Comparison of ENCODE assay signal across 19 cellular contexts in genomic region chr6:44533221-44533820, GRCh38.
DNase-seq lines count a peak whose midpoint lies in the region; ATAC-seq, FAIRE-seq and TF ChIP-seq lines count a peak whose summit lies in the region.
"Had no signal": no experiment of that assay in that cellular context is flagged by ENCODE, and none has a peak within 500 bp of the region (broad histone marks: within the 10 kb centered on the region; RNA-seq: fewer than 3 reads in every experiment).

No MANE protein-coding gene starts in this region.

- H2BK20ac ChIP-seq in H1 (ENCODE audit: low read length), result no peak overlapping the region

- TF ChIP-seq RAD21 in H1 (IDR thresholded peaks at IDR 0.05 in 1 of 2, conservative IDR thresholded peaks at IDR 0.05 in 1 of 2; ENCODE audit: low read depth in 2 of 2, low read length in 2 of 2), result no peak

- H3K14ac ChIP-seq in H1 (ENCODE audit: insufficient read length), result no peak overlapping the region

- no peaks in the 10 kb centered on the region for H3K27me3 ChIP-seq in H1 (replicated peaks in 1 of 4; ENCODE audit: control insufficient read depth in 3 of 4, extremely low read depth in 1 of 4, insufficient read depth in 3 of 4, low read length in 3 of 4)

- peak; percentile 5 for DNase-seq in activated CD8-positive, alpha-beta memory T cell treated with anti-CD3 and anti-CD28 coated beads for 24 hours
- DNase-seq in activated CD8-positive, alpha-beta memory T cell treated with anti-CD3 and anti-CD28 coated beads, Interleukin-2, amount 10 ng/mL, durations not matched to agents 7 days and 5 days, result no peak
- peak in 1 of 2 experiments; percentile 32 for DNase-seq in H1 (ENCODE audit: low read depth in 1 of 2, low spot score in 2 of 2)
- DNase-seq in left kidney (ENCODE audit: low read depth, low spot score), result peak; percentile 54
- no peak for DNase-seq in EL
- no peak for DNase-seq in SKM-1 (lab: John Stamatoyannopoulos, UW; ENCODE audit: unreplicated experiment)
- DNase-seq: AML-193; Caco-2; CD4-positive, alpha-beta T cell; GDM1; GOT3; HCEC 1CT had no signal

- H3K23ac ChIP-seq in H1 (ENCODE audit: insufficient read length), result no peak overlapping the region

- H3K4me2 ChIP-seq in H1 (ENCODE audit: insufficient read depth in 1 of 2, low read depth in 2 of 2, low read length in 2 of 2), result no peak overlapping the region
- H3K4me2 ChIP-seq: A549 had no signal

- no peak overlapping the region; the same call in 1 of the 2 replicates for H2BK12ac ChIP-seq in H1 (ENCODE audit: low read depth, low read length)

- H3K4me3 ChIP-seq in H1 (ENCODE audit: extremely low read depth in 1 of 4, insufficient read depth in 2 of 4, low read depth in 3 of 4, low read length in 4 of 4), result no peak overlapping the region
- H3K4me3 ChIP-seq: A549 had no signal

- H4K5ac ChIP-seq in H1 (ENCODE audit: insufficient read length, low read depth, low read length), result no peak overlapping the region

- H3K27me3 Mint-ChIP-seq in activated CD8-positive, alpha-beta memory T cell treated with anti-CD3 and anti-CD28 coated beads, Interleukin-2, amount 10 ng/mL, durations not matched to agents 7 days and 5 days, result peaks cover 2% of the 10 kb centered on the region

- POLR2A ChIA-PET in H1 (lab: Charles Lee; ENCODE audit: partially characterized antibody), result interaction anchor here (1.4 kb wide), 1 partner anchor 9 kb away, joined by 4 read pairs; no protein-coding TSS in a partner anchor

- H2BK120ac ChIP-seq in H1 (replicated peaks; ENCODE audit: low read depth, low read length), result no peak overlapping the region

- H3K4me1 ChIP-seq in H1 (replicated peaks in 1 of 4; ENCODE audit: control insufficient read depth in 3 of 4, insufficient read depth in 4 of 4, low read length in 3 of 4), result no peaks in the 10 kb centered on the region; a peak in 2 of 7 replicates
- H3K4me1 ChIP-seq: A549, Caco-2 had no signal

- H3K36me3 ChIP-seq in H1 (ENCODE audit: control insufficient read depth in 2 of 4, insufficient read depth in 4 of 4, low read length in 3 of 4), result no peaks in the 10 kb centered on the region; a peak in 1 of 8 replicates

- H3K36me3 Mint-ChIP-seq in activated CD8-positive, alpha-beta memory T cell treated with anti-CD3 and anti-CD28 coated beads, Interleukin-2, amount 10 ng/mL, durations not matched to agents 7 days and 5 days, result no peaks in the 10 kb centered on the region

- H3K56ac ChIP-seq in H1 (replicated peaks; ENCODE audit: insufficient read length, low read depth, low read length), result no peak overlapping the region

- H3K79me1 ChIP-seq in H1 (ENCODE audit: low read depth, low read length), result no peaks in the 10 kb centered on the region

- H3K27ac Mint-ChIP-seq in activated CD8-positive, alpha-beta memory T cell treated with anti-CD3 and anti-CD28 coated beads, Interleukin-2, amount 10 ng/mL, durations not matched to agents 7 days and 5 days, result no peak overlapping the region
- H3K27ac Mint-ChIP-seq: CD4-positive, alpha-beta T cell had no signal

- TF ChIP-seq CTCF in H1 (IDR thresholded peaks at IDR 0.05; ENCODE audit: control extremely low read depth in 1 of 3, insufficient read depth in 1 of 3, low read depth in 1 of 3, low read length in 3 of 3), result no peak

- no peak for ATAC-seq in activated CD8-positive, alpha-beta memory T cell treated with anti-CD3 and anti-CD28 coated beads, Interleukin-2, amount 10 ng/mL, durations not matched to agents 7 days and 5 days
- no peak for ATAC-seq in GM19455 (IDR thresholded peaks at IDR 0.05; ENCODE audit: unreplicated experiment)
- ATAC-seq: A549 had no signal

- CTCF ChIA-PET in activated CD8-positive, alpha-beta memory T cell treated with anti-CD3 and anti-CD28 coated beads, Interleukin-2, amount 10 ng/mL, durations not matched to agents 7 days and 5 days (lab: Charles Lee), result no interaction called here
- CTCF ChIA-PET in H1 (lab: Charles Lee; ENCODE audit: partially characterized antibody), result interaction anchor here (0.8 to 1.3 kb wide), 2 partner anchors 9 to 35 kb away, joined by 3 read pairs; no protein-coding TSS in a partner anchor

- no peak overlapping the region for H4K91ac ChIP-seq in H1 (replicated peaks; ENCODE audit: insufficient read length, low read length)

- no peak overlapping the region for H3K27ac ChIP-seq in H1 (ENCODE audit: low read depth, low read length)
- H3K27ac ChIP-seq: 22Rv1, A549, C4-2B had no signal

- H3K4me3 Mint-ChIP-seq in activated CD8-positive, alpha-beta memory T cell treated with anti-CD3 and anti-CD28 coated beads, Interleukin-2, amount 10 ng/mL, durations not matched to agents 7 days and 5 days, result no peak overlapping the region
- H3K4me3 Mint-ChIP-seq: CD4-positive, alpha-beta T cell had no signal

- H3K9me3 Mint-ChIP-seq in activated CD8-positive, alpha-beta memory T cell treated with anti-CD3 and anti-CD28 coated beads, Interleukin-2, amount 10 ng/mL, durations not matched to agents 7 days and 5 days (ENCODE audit: low read depth), result no peaks in the 10 kb centered on the region
- H3K9me3 Mint-ChIP-seq: CD4-positive, alpha-beta T cell had no signal

- H3K9me3 ChIP-seq in H1 (ENCODE audit: insufficient read depth in 2 of 2, low read depth in 1 of 2, low read length in 1 of 2), result no peaks in the 10 kb centered on the region
- H3K9me3 ChIP-seq: A549, Caco-2 had no signal

- H2AK5ac ChIP-seq in H1 (ENCODE audit: low read depth, low read length), result no peak overlapping the region

- H4K20me1 ChIP-seq in H1 (replicated peaks in 1 of 2; ENCODE audit: control insufficient read depth in 1 of 2, insufficient read depth in 2 of 2, low read length in 2 of 2), result no peaks in the 10 kb centered on the region

- H3K4ac ChIP-seq in H1 (replicated peaks; ENCODE audit: insufficient read length, low read depth, low read length), result no peak overlapping the region

- no peak overlapping the region for H2BK15ac ChIP-seq in H1 (ENCODE audit: low read length)

- no peak overlapping the region for H2AFZ ChIP-seq in H1 (ENCODE audit: low read length)

- no peak overlapping the region for H3K18ac ChIP-seq in H1 (ENCODE audit: extremely low read depth, low read length)

- H4K8ac ChIP-seq in H1 (ENCODE audit: extremely low read depth, insufficient read depth, low read length), result 0 out of 2 replicates have a peak overlapping the region, but pooled peaks have one; percentile 19

- H2BK5ac ChIP-seq in H1 (ENCODE audit: low read depth, low read length), result no peak overlapping the region

- H3K23me2 ChIP-seq in H1 (ENCODE audit: low read depth, low read length), result no peaks in the 10 kb centered on the region

- no peaks in the 10 kb centered on the region for H3K79me2 ChIP-seq in H1 (ENCODE audit: control insufficient read depth in 1 of 2, insufficient read depth in 2 of 2, low read length in 2 of 2)

- H3K4me1 Mint-ChIP-seq in activated CD8-positive, alpha-beta memory T cell treated with anti-CD3 and anti-CD28 coated beads, Interleukin-2, amount 10 ng/mL, durations not matched to agents 7 days and 5 days, result no peaks in the 10 kb centered on the region

- FAIRE-seq in H1 (lab: Jason Lieb, UNC), result no peak
- FAIRE-seq: A549, D721Med, GM12892, GM18507 had no signal

- TF ChIP-seq EP300 in H1 (IDR thresholded peaks at IDR 0.05; ENCODE audit: borderline replicate concordance in 1 of 2, low read depth in 2 of 2, low read length in 2 of 2), result no peak

- WGBS in H1 (ENCODE audit: extremely low coverage in 1 of 2, insufficient coverage in 1 of 2, insufficient read length in 1 of 2, insufficient replicate concordance in 2 of 2, low coverage in 1 of 2, low lambda C conversion rate in 2 of 2, missing lambda C conversion rate in 1 of 2), 2 experiments, result 83% methylated on average over 2 of the region's 2 CpGs; no CpG with 5 or more reads in 1 of the 2 experiments

- no peak for TF ChIP-seq POLR2A in H1 (IDR thresholded peaks at IDR 0.05; ENCODE audit: control extremely low read depth in 1 of 2, low read depth in 2 of 2, low read length in 2 of 2)

- H3K9ac ChIP-seq in H1 (replicated peaks in 1 of 4; ENCODE audit: extremely low read depth in 1 of 4, low read depth in 3 of 4, low read length in 3 of 4), result no peak overlapping the region

TF ChIP-seq in H1, 55 proteins besides CTCF, POLR2A, EP300 and RAD21:
- no peak for TF ChIP-seq RNF2 (IDR thresholded peaks at IDR 0.05; ENCODE audit: borderline replicate concordance, low read depth, low read length, missing control alignments, poor library complexity, severe bottlenecking)
- no peak for TF ChIP-seq ASH2L (IDR thresholded peaks at IDR 0.05; ENCODE audit: low read length)
- no peak for TF ChIP-seq NANOG (IDR thresholded peaks at IDR 0.05; ENCODE audit: insufficient read depth, low read depth, low read length, poor library complexity, severe bottlenecking)
- TF ChIP-seq CEBPB (IDR thresholded peaks at IDR 0.05; ENCODE audit: low read depth, low read length), result no peak
- no peak for TF ChIP-seq PHF8 (conservative IDR thresholded peaks at IDR 0.05; ENCODE audit: low read depth, low read length)
- TF ChIP-seq KDM4A (IDR thresholded peaks at IDR 0.05; ENCODE audit: low read depth, low read length, severe bottlenecking), result no peak
- TF ChIP-seq MAFK (IDR thresholded peaks at IDR 0.05; ENCODE audit: low read depth, low read length), result no peak
- no peak for TF ChIP-seq SP1 (IDR thresholded peaks at IDR 0.05; ENCODE audit: low read depth, low read length)
- TF ChIP-seq, protein P1, sequence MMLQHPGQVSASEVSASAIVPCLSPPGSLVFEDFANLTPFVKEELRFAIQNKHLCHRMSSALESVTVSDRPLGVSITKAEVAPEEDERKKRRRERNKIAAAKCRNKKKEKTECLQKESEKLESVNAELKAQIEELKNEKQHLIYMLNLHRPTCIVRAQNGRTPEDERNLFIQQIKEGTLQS (IDR thresholded peaks at IDR 0.05; ENCODE audit: insufficient read depth, low read depth, low read length), result no peak
- TF ChIP-seq TAF7 (optimal IDR thresholded peaks at IDR 0.05; ENCODE audit: borderline replicate concordance, low read depth, low read length), result no peak
- no peak for TF ChIP-seq HDAC2 (IDR thresholded peaks at IDR 0.05; ENCODE audit: borderline replicate concordance in 1 of 2, low read depth in 2 of 2, low read length in 2 of 2)
- TF ChIP-seq ZNF274 (IDR thresholded peaks at IDR 0.05; ENCODE audit: borderline replicate concordance, extremely low read depth, low read length), result no peak
- TF ChIP-seq TAF1 (IDR thresholded peaks at IDR 0.05; ENCODE audit: low read depth, low read length), result no peak
- no peak for TF ChIP-seq CREB1 (IDR thresholded peaks at IDR 0.05)
- TF ChIP-seq, protein P2, sequence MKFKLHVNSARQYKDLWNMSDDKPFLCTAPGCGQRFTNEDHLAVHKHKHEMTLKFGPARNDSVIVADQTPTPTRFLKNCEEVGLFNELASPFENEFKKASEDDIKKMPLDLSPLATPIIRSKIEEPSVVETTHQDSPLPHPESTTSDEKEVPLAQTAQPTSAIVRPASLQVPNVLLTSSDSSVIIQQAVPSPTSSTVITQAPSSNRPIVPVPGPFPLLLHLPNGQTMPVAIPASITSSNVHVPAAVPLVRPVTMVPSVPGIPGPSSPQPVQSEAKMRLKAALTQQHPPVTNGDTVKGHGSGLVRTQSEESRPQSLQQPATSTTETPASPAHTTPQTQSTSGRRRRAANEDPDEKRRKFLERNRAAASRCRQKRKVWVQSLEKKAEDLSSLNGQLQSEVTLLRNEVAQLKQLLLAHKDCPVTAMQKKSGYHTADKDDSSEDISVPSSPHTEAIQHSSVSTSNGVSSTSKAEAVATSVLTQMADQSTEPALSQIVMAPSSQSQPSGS (IDR thresholded peaks at IDR 0.05; ENCODE audit: low read length), result no peak
TF ChIP-seq in H1: peak in this region for 0.

Comparison
In these comparisons a context has a peak if more than half of its experiments do, and no peak if none do; other contexts are left out.
1. DNase-seq: peak in activated CD8-positive, alpha-beta memory T cell treated with anti-CD3 and anti-CD28 coated beads for 24 hours (single experiment) and left kidney (single experiment); none in activated CD8-positive, alpha-beta memory T cell treated with anti-CD3 and anti-CD28 coated beads, Interleukin-2, amount 10 ng/mL, durations not matched to agents 7 days and 5 days (single experiment), EL (single experiment) and SKM-1 (single experiment).